7 cellular contexts compared by ENCODE assay signal in genomic region chr16:16096161-16096857, GRCh38.
A peak's percentile ranks its signal among the peaks of the same experiment; 100 is the strongest.
DNase-seq lines count a peak whose midpoint lies in the region; ATAC-seq and TF ChIP-seq lines count a peak whose summit lies in the region.

No MANE protein-coding gene starts in this region.

- dilution Hi-C loops in mammary epithelial cell (cut with HindIII; ENCODE audit: low sequenced_read_pairs) = no loop called here

- no peak overlapping the region for H3K4me3 Mint-ChIP-seq in type B pancreatic cell

- no peaks in the 10 kb centered on the region for H3K9me3 Mint-ChIP-seq in type B pancreatic cell

- no TSS peak for BruUV-seq in mammary epithelial cell (replicated peaks; lab: Mats Ljungman, UMichigan)

- H3K79me2 ChIP-seq in mammary epithelial cell (ENCODE audit: insufficient read depth, low read length) = no peaks in the 10 kb centered on the region

- H3K36me3 ChIP-seq in mammary epithelial cell (ENCODE audit: insufficient read depth, low read length) (peaks cover 11% of the 10 kb centered on the region), lower lobe of right lung (peaks cover 60% of the 10 kb centered on the region)

- peak overlapping the region; percentile 23 for H3K27ac Mint-ChIP-seq in type B pancreatic cell

- 42% methylated on average over 12 of the region's 12 CpGs for WGBS in mammary epithelial cell (ENCODE audit: low coverage, missing lambda C conversion rate)

- H3K9ac ChIP-seq in mammary epithelial cell (ENCODE audit: insufficient read depth, low read length) = no peak overlapping the region

- H3K27me3 Mint-ChIP-seq in type B pancreatic cell = no peaks in the 10 kb centered on the region

- peak; percentile 65 for DNase-seq in KBM-7
- no peak for DNase-seq in mammary epithelial cell
- DNase-seq in lower lobe of right lung = no peak
- no peak for DNase-seq in type B pancreatic cell (ENCODE audit: extremely low spot score, unreplicated experiment)
- no peak for DNase-seq in NCI-H82 (lab: John Stamatoyannopoulos, UW)

- H3K4me2 ChIP-seq in mammary epithelial cell (ENCODE audit: insufficient read depth, low read depth, low read length) = no peak overlapping the region

- H3K4me3 ChIP-seq in mammary epithelial cell (replicated peaks in 1 of 3; ENCODE audit: insufficient read depth in 1 of 3, low read depth in 2 of 3, low read length in 3 of 3) (no peak overlapping the region), lower lobe of right lung (no peak overlapping the region)

- H3K9me3 ChIP-seq in mammary epithelial cell (replicated peaks; ENCODE audit: insufficient read depth, low read length) = no peaks in the 10 kb centered on the region
- no peaks in the 10 kb centered on the region for H3K9me3 ChIP-seq in lower lobe of right lung

- H2AFZ ChIP-seq in mammary epithelial cell (ENCODE audit: low read depth, low read length) = no peak overlapping the region

- in situ Hi-C loops in KBM-7 (cut with MboI; ENCODE audit: low pct_unique_long_range_greater_than_20kb, low sequenced_read_pairs) (no loop called here), mammary epithelial cell (cut with MboI; ENCODE audit: low sequenced_read_pairs in 2 of 2) (no loop called here)

- no peak overlapping the region for H3K27ac ChIP-seq in mammary epithelial cell (ENCODE audit: insufficient read depth, low read depth, low read length)
- peak overlapping the region; percentile 50 for H3K27ac ChIP-seq in lower lobe of right lung

- H3K4me1 Mint-ChIP-seq in type B pancreatic cell (ENCODE audit: unreplicated experiment) = peaks cover 6% of the 10 kb centered on the region

- no peaks in the 10 kb centered on the region for H4K20me1 ChIP-seq in mammary epithelial cell (ENCODE audit: insufficient read depth, low read length)

- H3K4me1 ChIP-seq in mammary epithelial cell (ENCODE audit: insufficient read depth, low read length) (no peaks in the 10 kb centered on the region), lower lobe of right lung (peaks cover 31% of the 10 kb centered on the region)

- ATAC-seq in lower lobe of right lung (peak; percentile 61 to 64), GM18909 (IDR thresholded peaks at IDR 0.05; ENCODE audit: poor library complexity, unreplicated experiment) (no peak), GM18511 (IDR thresholded peaks at IDR 0.05; ENCODE audit: unreplicated experiment) (no peak)

- H3K27me3 ChIP-seq in mammary epithelial cell (ENCODE audit: insufficient read depth, low read length) (no peaks in the 10 kb centered on the region), lower lobe of right lung (ENCODE audit: low read depth) (no peaks in the 10 kb centered on the region)

- intact Hi-C loops in mammary epithelial cell (cut with micrococcal nuclease) (no loop called here), lower lobe of right lung (cut with DNase I) (no loop called here)

- TF ChIP-seq CTCF in mammary epithelial cell (conservative IDR thresholded peaks at IDR 0.05 in 1 of 2, IDR thresholded peaks at IDR 0.05 in 1 of 2; ENCODE audit: extremely low read depth in 1 of 2, insufficient read depth in 1 of 2, low read depth in 1 of 2, low read length in 2 of 2) (peak; percentile 18 to 25), lower lobe of right lung (IDR thresholded peaks at IDR 0.05) (no peak), type B pancreatic cell (conservative IDR thresholded peaks at IDR 0.05) (peak; percentile 50)

- CTCF ChIA-PET in mammary epithelial cell (lab: Charles Lee; ENCODE audit: low non-redundant PET) = interaction anchor here (0.6 kb wide), 2 partner anchors 13 to 50 kb away, joined by 3 to 4 read pairs; no protein-coding TSS in a partner anchor

- peaks cover 9% of the 10 kb centered on the region for H3K36me3 Mint-ChIP-seq in type B pancreatic cell

Comparison
In these comparisons a context has a peak if more than half of its experiments do, and no peak if none do; other contexts are left out.
1. ATAC-seq: peak in lower lobe of right lung (2 of 2); none in GM18909 (single experiment) and GM18511 (single experiment).